In genomic region chr4:82284858-82285805, GRCh38 we compare ENCODE assay signal across 8 cellular contexts.
DNase-seq lines count a peak whose midpoint lies in the region; ATAC-seq and TF ChIP-seq lines count a peak whose summit lies in the region.

No MANE protein-coding gene starts in this region.

- H3K4me3 ChIP-seq in choroid plexus epithelial cell (ENCODE audit: low read depth, low read length) (peak overlapping the region; percentile 55), kidney epithelial cell (ENCODE audit: low read depth, low read length) (peak overlapping the region; percentile 37)

- peak; percentile 99 for DNase-seq in AG20443 (ENCODE audit: low spot score)
- peak; percentile 84 for DNase-seq in GM19238 (ENCODE audit: insufficient read length, low spot score)
- DNase-seq in NCI-H510A (lab: John Stamatoyannopoulos, UW) = peak; percentile 93
- peak; percentile 99 for DNase-seq in activated CD4-positive, alpha-beta T cell treated with anti-CD3 and anti-CD28 coated beads for 24 hours (ENCODE audit: low read depth in 2 of 2)
- DNase-seq in choroid plexus epithelial cell (ENCODE audit: low read depth) = peak; percentile 100
- DNase-seq in kidney epithelial cell (ENCODE audit: low read depth) = peak; percentile 97
- DNase-seq in stimulated activated CD4-positive, alpha-beta T cell treated with anti-CD3 and anti-CD28 coated beads, Interleukin-15, amount 100 ng/mL, for 24 hours = peak; percentile 99

- H3K27me3 ChIP-seq in kidney epithelial cell (ENCODE audit: control insufficient read depth, insufficient read depth, low read length) = no peaks in the 10 kb centered on the region

- H3K36me3 ChIP-seq in kidney epithelial cell (ENCODE audit: control insufficient read depth, insufficient read depth, low read length) = no peaks in the 10 kb centered on the region

- peak; percentile 100 for ATAC-seq in HG03439 (IDR thresholded peaks at IDR 0.05; ENCODE audit: unreplicated experiment)

- peak; percentile 77 for TF ChIP-seq CTCF in choroid plexus epithelial cell (conservative IDR thresholded peaks at IDR 0.05; ENCODE audit: low read depth, low read length)
- peak; percentile 83 for TF ChIP-seq CTCF in kidney epithelial cell (IDR thresholded peaks at IDR 0.05; ENCODE audit: insufficient read depth, low read length, poor library complexity, severe bottlenecking)

Comparison
In these comparisons a context has a peak if more than half of its experiments do, and no peak if none do; other contexts are left out.
1. Peak in every context shown above with its lines: DNase-seq, ATAC-seq and H3K4me3 ChIP-seq.